In genomic region chr13:102873653-102874052, GRCh38 we compare ENCODE assay signal across 14 cellular contexts. TPM values are rescaled to one million over a fixed set of nuclear protein-coding genes. Genes with fewer than 3 reads are reported as not detected.
DNase-seq lines count a peak whose midpoint lies in the region; ATAC-seq lines count a peak whose summit lies in the region.
"Had no signal": no experiment of that assay in that cellular context is flagged by ENCODE, and none has a peak within 500 bp of the region (broad histone marks: within the 10 kb centered on the region; RNA-seq: fewer than 3 reads in every experiment).

No MANE protein-coding gene starts in this region.

- peaks cover 10 to 28% of the 10 kb centered on the region in 2 donors for H3K36me3 Mint-ChIP-seq in activated naive CD4-positive, alpha-beta T cell treated with anti-CD3 and anti-CD28 coated beads, Interleukin-2, amount 50 U/mL, for 72 hours
- H3K36me3 Mint-ChIP-seq in activated naive CD4-positive, alpha-beta T cell treated with anti-CD3 and anti-CD28 coated beads for 36 hours (ENCODE audit: low read depth), result peaks cover 31% of the 10 kb centered on the region
- peaks cover 50% of the 10 kb centered on the region for H3K36me3 Mint-ChIP-seq in activated naive CD8-positive, alpha-beta T cell treated with anti-CD3 and anti-CD28 coated beads, Interleukin-2, amount 50 U/mL, for 24 hours (ENCODE audit: low read depth)

- H3K4me1 Mint-ChIP-seq in activated naive CD4-positive, alpha-beta T cell treated with anti-CD3 and anti-CD28 coated beads for 36 hours (ENCODE audit: low read depth), result peaks cover 22% of the 10 kb centered on the region
- peaks cover 33% of the 10 kb centered on the region for H3K4me1 Mint-ChIP-seq in activated naive CD8-positive, alpha-beta T cell treated with anti-CD3 and anti-CD28 coated beads, Interleukin-2, amount 50 U/mL, for 24 hours

- CTCF ChIA-PET in activated naive CD4-positive, alpha-beta T cell treated with anti-CD3 and anti-CD28 coated beads for 36 hours (lab: Charles Lee), result no interaction called here

- DNase-seq in activated naive CD4-positive, alpha-beta T cell treated with anti-CD3 and anti-CD28 coated beads, Interleukin-2, amount 50 U/mL, for 72 hours (ENCODE audit: low spot score in 2 of 2), result no peak
- no peak for DNase-seq in activated naive CD4-positive, alpha-beta T cell treated with anti-CD3 and anti-CD28 coated beads for 36 hours
- DNase-seq in activated naive CD8-positive, alpha-beta T cell treated with anti-CD3 and anti-CD28 coated beads, Interleukin-2, amount 50 U/mL, for 24 hours, result no peak
- no peak for DNase-seq in NAMALWA (ENCODE audit: low spot score)
- no peak for DNase-seq in stimulated activated CD4-positive, alpha-beta T cell treated with anti-CD3 and anti-CD28 coated beads, Interleukin-2, amount 100 ng/mL, for 48 hours
- no peak for DNase-seq in NCI-H446 treated with DMSO at 0.1 percent for 48 hours (lab: John Stamatoyannopoulos, UW)
- DNase-seq in left ventricle myocardium superior, result no peak
- DNase-seq: ACHN; DMS79 treated with DMSO at 0.1 percent for 48 hours; OCI-M1; stimulated activated CD4-positive, alpha-beta T cell treated with anti-CD3 and anti-CD28 coated beads, Interleukin-12 subunit alpha, Interleukin-12 subunit beta, amount 100 ng/mL, for 4 hours; T-helper 17 cell had no signal

- no peak overlapping the region for H3K27ac Mint-ChIP-seq in activated naive CD4-positive, alpha-beta T cell treated with anti-CD3 and anti-CD28 coated beads, Interleukin-2, amount 50 U/mL, for 72 hours
- no peak overlapping the region for H3K27ac Mint-ChIP-seq in activated naive CD4-positive, alpha-beta T cell treated with anti-CD3 and anti-CD28 coated beads for 36 hours
- H3K27ac Mint-ChIP-seq in activated naive CD8-positive, alpha-beta T cell treated with anti-CD3 and anti-CD28 coated beads, Interleukin-2, amount 50 U/mL, for 24 hours, result no peak overlapping the region
- H3K27ac Mint-ChIP-seq: brain had no signal

- ATAC-seq in activated naive CD4-positive, alpha-beta T cell treated with anti-CD3 and anti-CD28 coated beads, Interleukin-2, amount 50 U/mL, for 72 hours, result peak; percentile 61 to 79
- ATAC-seq in HG02885 (IDR thresholded peaks at IDR 0.05; ENCODE audit: poor library complexity, unreplicated experiment), result peak; percentile 79
- peak; percentile 82 for ATAC-seq in activated naive CD8-positive, alpha-beta T cell treated with anti-CD3 and anti-CD28 coated beads, Interleukin-2, amount 50 U/mL, for 24 hours
- no peak for ATAC-seq in left ventricle myocardium superior
- ATAC-seq: T-helper 17 cell had no signal

- H3K9me3 Mint-ChIP-seq in activated naive CD4-positive, alpha-beta T cell treated with anti-CD3 and anti-CD28 coated beads, Interleukin-2, amount 50 U/mL, for 72 hours, result no peaks in the 10 kb centered on the region
- no peaks in the 10 kb centered on the region for H3K9me3 Mint-ChIP-seq in activated naive CD4-positive, alpha-beta T cell treated with anti-CD3 and anti-CD28 coated beads for 36 hours
- H3K9me3 Mint-ChIP-seq in activated naive CD8-positive, alpha-beta T cell treated with anti-CD3 and anti-CD28 coated beads, Interleukin-2, amount 50 U/mL, for 24 hours, result no peaks in the 10 kb centered on the region
- H3K9me3 Mint-ChIP-seq: brain had no signal

- intact Hi-C loops in activated naive CD4-positive, alpha-beta T cell treated with anti-CD3 and anti-CD28 coated beads for 36 hours (cut with micrococcal nuclease), result no loop called here
- intact Hi-C loops in left ventricle myocardium superior (cut with micrococcal nuclease), result no loop called here

- H3K4me3 Mint-ChIP-seq in activated naive CD4-positive, alpha-beta T cell treated with anti-CD3 and anti-CD28 coated beads for 36 hours, result no peak overlapping the region
- H3K4me3 Mint-ChIP-seq in activated naive CD8-positive, alpha-beta T cell treated with anti-CD3 and anti-CD28 coated beads, Interleukin-2, amount 50 U/mL, for 24 hours, result no peak overlapping the region
- H3K4me3 Mint-ChIP-seq: brain, T-helper 17 cell had no signal

- no peaks in the 10 kb centered on the region for H3K27me3 Mint-ChIP-seq in activated naive CD4-positive, alpha-beta T cell treated with anti-CD3 and anti-CD28 coated beads for 36 hours (ENCODE audit: low read depth)
- H3K27me3 Mint-ChIP-seq in activated naive CD8-positive, alpha-beta T cell treated with anti-CD3 and anti-CD28 coated beads, Interleukin-2, amount 50 U/mL, for 24 hours, result no peaks in the 10 kb centered on the region
- H3K27me3 Mint-ChIP-seq: brain, T-helper 17 cell had no signal

RNA-seq across cellular contexts. Expression of gene ERCC5, which starts 27.8 kb away (rescaled TPM):
- total RNA-seq in activated naive CD4-positive, alpha-beta T cell treated with anti-CD3 and anti-CD28 coated beads, Interleukin-2, amount 50 U/mL, for 72 hours, result 10 to 100 TPM; 69.7 to 84.6 TPM
- total RNA-seq in activated naive CD4-positive, alpha-beta T cell treated with anti-CD3 and anti-CD28 coated beads for 36 hours, result 10 to 100 TPM; 52.0 to 54.0 TPM
- 26.2 TPM for total RNA-seq in left ventricle myocardium superior
